In the genomic region with DNA sequence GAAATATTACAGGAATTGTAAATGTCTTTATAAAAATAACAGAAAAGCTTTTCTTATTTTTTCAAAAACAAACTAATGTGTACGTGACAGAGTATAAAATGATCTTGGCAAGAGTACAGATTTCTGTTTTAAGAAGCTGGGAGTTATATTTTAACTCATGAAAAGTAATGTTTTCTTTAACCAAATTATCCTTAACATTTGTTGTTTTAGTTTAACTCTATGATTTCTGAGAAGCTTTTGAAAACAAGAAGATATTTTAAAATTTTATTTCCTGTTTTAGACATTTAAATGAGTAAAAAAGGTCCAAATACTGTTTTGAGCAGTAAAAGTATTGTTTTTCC, we compare ENCODE assay signal across 1 cellular context.
TF ChIP-seq lines count a peak whose summit lies in the region.

No MANE protein-coding gene starts in this region.

TF ChIP-seq in HCT116, 20 proteins besides CTCF, POLR2A, EP300 and RAD21 (continued from another document):
- TF ChIP-seq ZBTB33 (IDR thresholded peaks at IDR 0.05; ENCODE audit: extremely low read depth, insufficient replicate concordance, low read length) (no peak), YY1 (IDR thresholded peaks at IDR 0.05; ENCODE audit: extremely low read depth, insufficient replicate concordance, low read depth, low read length) (no peak), ELF1 (IDR thresholded peaks at IDR 0.05; ENCODE audit: borderline replicate concordance, low read depth) (no peak), EZH2 (IDR thresholded peaks at IDR 0.05) (no peak)
